In genomic region chr19:3132971-3133792, GRCh38 we compare ENCODE assay signal across 8 cellular contexts. TPM values are rescaled to one million over a fixed set of nuclear protein-coding genes. Genes with fewer than 3 reads are reported as not detected.
A peak's percentile ranks its signal among the peaks of the same experiment; 100 is the strongest.
DNase-seq lines count a peak whose midpoint lies in the region; ATAC-seq and TF ChIP-seq lines count a peak whose summit lies in the region.

No MANE protein-coding gene starts in this region.

- BruUV-seq in Panc1 (replicated peaks; lab: Mats Ljungman, UMichigan), result no TSS peak

- H3K4me1 Mint-ChIP-seq in activated T-helper 1 cell treated with anti-CD3 and anti-CD28 coated beads, Interleukin-12 subunit alpha, Interleukin-12 subunit beta, Interleukin-2, Interleukin-4 antibody, amounts not matched to agents 30 ng/mL and 10 ng/mL and 1 ng/mL, durations not matched to agents 14 hours and 24 hours and 36 hours (ENCODE audit: low read depth), result peaks cover 30% of the 10 kb centered on the region

- H3K9me3 Mint-ChIP-seq in activated T-helper 1 cell treated with anti-CD3 and anti-CD28 coated beads, Interleukin-12 subunit alpha, Interleukin-12 subunit beta, Interleukin-2, Interleukin-4 antibody, amounts not matched to agents 30 ng/mL and 10 ng/mL and 1 ng/mL, durations not matched to agents 14 hours and 24 hours and 36 hours, result no peaks in the 10 kb centered on the region

- intact Hi-C loops in Panc1 (cut with micrococcal nuclease; ENCODE audit: unreplicated experiment) (no loop called here), left ventricle myocardium superior (cut with micrococcal nuclease) (no loop called here)
- intact Hi-C loops in activated T-helper 1 cell treated with anti-CD3 and anti-CD28 coated beads, Interleukin-12 subunit alpha, Interleukin-12 subunit beta, Interleukin-2, Interleukin-4 antibody, amounts not matched to agents 30 ng/mL and 10 ng/mL and 1 ng/mL, durations not matched to agents 14 hours and 24 hours and 36 hours (cut with micrococcal nuclease), result loop anchor here (1.0 kb wide), 3 partner anchors 9 to 52 kb away; partner anchors contain the start of gene NCLN

- peak overlapping the region; percentile 59; the same call in 1 of the 2 replicates for H3K27ac ChIP-seq in Panc1 (ENCODE audit: low read length)

- POLR2A ChIA-PET in Panc1 (lab: Charles Lee), result interaction anchor here (0.5 to 0.6 kb wide), 2 partner anchors 8 to 216 kb away, joined by 5 to 15 read pairs; no protein-coding TSS in a partner anchor

- H3K9me3 ChIP-seq in Panc1 (ENCODE audit: control insufficient read depth, insufficient read depth, low read depth, low read length), result no peaks in the 10 kb centered on the region

- H3K4me3 Mint-ChIP-seq in activated T-helper 1 cell treated with anti-CD3 and anti-CD28 coated beads, Interleukin-12 subunit alpha, Interleukin-12 subunit beta, Interleukin-2, Interleukin-4 antibody, amounts not matched to agents 30 ng/mL and 10 ng/mL and 1 ng/mL, durations not matched to agents 14 hours and 24 hours and 36 hours, result peak overlapping the region; percentile 70

- no peak for DNase-seq in Panc1 (ENCODE audit: low read depth, low spot score)
- DNase-seq in activated T-helper 1 cell treated with anti-CD3 and anti-CD28 coated beads, Interleukin-12 subunit alpha, Interleukin-12 subunit beta, Interleukin-2, Interleukin-4 antibody, amounts not matched to agents 30 ng/mL and 10 ng/mL and 1 ng/mL, durations not matched to agents 14 hours and 24 hours and 36 hours (ENCODE audit: low spot score), result peak; percentile 81
- DNase-seq in left ventricle myocardium superior, result peak; percentile 65
- DNase-seq in stimulated activated CD4-positive, alpha-beta T cell treated with anti-CD3 and anti-CD28 coated beads, Interleukin-2, amount 100 ng/mL, for 48 hours, result peak; percentile 72 to 73
- DNase-seq in HCEC 1CT, result no peak

- peaks cover 8% of the 10 kb centered on the region for H3K36me3 Mint-ChIP-seq in activated T-helper 1 cell treated with anti-CD3 and anti-CD28 coated beads, Interleukin-12 subunit alpha, Interleukin-12 subunit beta, Interleukin-2, Interleukin-4 antibody, amounts not matched to agents 30 ng/mL and 10 ng/mL and 1 ng/mL, durations not matched to agents 14 hours and 24 hours and 36 hours (ENCODE audit: low read depth)

- no peaks in the 10 kb centered on the region for H3K27me3 ChIP-seq in Panc1 (ENCODE audit: control insufficient read depth, insufficient read depth, low read length)

- CTCF ChIA-PET in Panc1 (lab: Charles Lee), result interaction anchor here (0.6 kb wide), 1 partner anchor 14 kb away, joined by 7 read pairs; no protein-coding TSS in a partner anchor

- in situ Hi-C loops in Panc1 (cut with HindIII; ENCODE audit: low pct_unique_long_range_greater_than_20kb, low sequenced_read_pairs), result no loop called here

- TF ChIP-seq CTCF in Panc1 (IDR thresholded peaks at IDR 0.05), result no peak

- peaks cover 2% of the 10 kb centered on the region for H3K27me3 Mint-ChIP-seq in activated T-helper 1 cell treated with anti-CD3 and anti-CD28 coated beads, Interleukin-12 subunit alpha, Interleukin-12 subunit beta, Interleukin-2, Interleukin-4 antibody, amounts not matched to agents 30 ng/mL and 10 ng/mL and 1 ng/mL, durations not matched to agents 14 hours and 24 hours and 36 hours (ENCODE audit: insufficient read depth)

- peak; percentile 50 for ATAC-seq in HG03097 (IDR thresholded peaks at IDR 0.05; ENCODE audit: low FRiP score, unreplicated experiment)
- peak; percentile 73 for ATAC-seq in Panc1
- peak; percentile 73 for ATAC-seq in left ventricle myocardium superior
- ATAC-seq in HG03135 (IDR thresholded peaks at IDR 0.05; ENCODE audit: unreplicated experiment), result no peak

- no peaks in the 10 kb centered on the region for H3K36me3 ChIP-seq in Panc1 (ENCODE audit: control insufficient read depth, insufficient read depth, low read length)

- H3K4me1 ChIP-seq in Panc1 (ENCODE audit: control insufficient read depth, insufficient read depth, low read length), result peaks cover 4% of the 10 kb centered on the region

- H3K27ac Mint-ChIP-seq in activated T-helper 1 cell treated with anti-CD3 and anti-CD28 coated beads, Interleukin-12 subunit alpha, Interleukin-12 subunit beta, Interleukin-2, Interleukin-4 antibody, amounts not matched to agents 30 ng/mL and 10 ng/mL and 1 ng/mL, durations not matched to agents 14 hours and 24 hours and 36 hours, result peak overlapping the region; percentile 96

- peak; percentile 17 for TF ChIP-seq POLR2A in GM10847 (IDR thresholded peaks at IDR 0.05; ENCODE audit: extremely low read depth, insufficient read length)

- H3K4me3 ChIP-seq in Panc1 (ENCODE audit: low read depth in 2 of 2, low read length in 2 of 2), result peak overlapping the region in 1 of 2 experiments; percentile 18; a peak in 1 of 4 replicates

RNA-seq across cellular contexts. Expression of gene GNA15, which starts 2.7 kb away (rescaled TPM):
- total RNA-seq in Panc1 (2021; ENCODE audit: unreplicated experiment) (6.2 TPM), left ventricle myocardium superior (2.1 TPM)
- 8.4 TPM for polyA plus RNA-seq in Panc1 (2012; ENCODE audit: insufficient read length)
- 103 and 109 TPM in 2 replicates for total RNA-seq in activated T-helper 1 cell treated with anti-CD3 and anti-CD28 coated beads, Interleukin-12 subunit alpha, Interleukin-12 subunit beta, Interleukin-2, Interleukin-4 antibody, amounts not matched to agents 30 ng/mL and 10 ng/mL and 1 ng/mL, durations not matched to agents 14 hours and 24 hours and 36 hours

RNA-seq across cellular contexts. Expression of gene GNA11, which starts 39.0 kb away (rescaled TPM):
- total RNA-seq in Panc1 (2021; ENCODE audit: unreplicated experiment) (64.6 TPM), left ventricle myocardium superior (74.6 TPM)
- 120 TPM for polyA plus RNA-seq in Panc1 (2012; ENCODE audit: insufficient read length)
- total RNA-seq in activated T-helper 1 cell treated with anti-CD3 and anti-CD28 coated beads, Interleukin-12 subunit alpha, Interleukin-12 subunit beta, Interleukin-2, Interleukin-4 antibody, amounts not matched to agents 30 ng/mL and 10 ng/mL and 1 ng/mL, durations not matched to agents 14 hours and 24 hours and 36 hours, result 4.1 and 5.7 TPM in 2 replicates

RNA-seq across cellular contexts. Expression of gene S1PR4, which starts 45.4 kb away (rescaled TPM):
- 0.26 TPM for total RNA-seq in Panc1 (2021; ENCODE audit: unreplicated experiment)
- polyA plus RNA-seq in Panc1 (2012; ENCODE audit: insufficient read length), result not detected
- total RNA-seq in activated T-helper 1 cell treated with anti-CD3 and anti-CD28 coated beads, Interleukin-12 subunit alpha, Interleukin-12 subunit beta, Interleukin-2, Interleukin-4 antibody, amounts not matched to agents 30 ng/mL and 10 ng/mL and 1 ng/mL, durations not matched to agents 14 hours and 24 hours and 36 hours, result 44.3 and 45.3 TPM in 2 replicates
- total RNA-seq in left ventricle myocardium superior, result 1.0 TPM

RNA-seq across cellular contexts. Expression of gene NCLN, which starts 52.5 kb away (rescaled TPM):
- total RNA-seq in Panc1 (2021; ENCODE audit: unreplicated experiment), result 132 TPM
- 171 TPM for polyA plus RNA-seq in Panc1 (2012; ENCODE audit: insufficient read length)
- total RNA-seq in activated T-helper 1 cell treated with anti-CD3 and anti-CD28 coated beads, Interleukin-12 subunit alpha, Interleukin-12 subunit beta, Interleukin-2, Interleukin-4 antibody, amounts not matched to agents 30 ng/mL and 10 ng/mL and 1 ng/mL, durations not matched to agents 14 hours and 24 hours and 36 hours, result 112 and 118 TPM in 2 replicates
- 27.8 TPM for total RNA-seq in left ventricle myocardium superior

Comparison
In these comparisons a context has a peak if more than half of its experiments do, and no peak if none do; other contexts are left out.
1. DNase-seq: peak in activated T-helper 1 cell treated with anti-CD3 and anti-CD28 coated beads, Interleukin-12 subunit alpha, Interleukin-12 subunit beta, Interleukin-2, Interleukin-4 antibody, amounts not matched to agents 30 ng/mL and 10 ng/mL and 1 ng/mL, durations not matched to agents 14 hours and 24 hours and 36 hours (single experiment), left ventricle myocardium superior (single experiment) and stimulated activated CD4-positive, alpha-beta T cell treated with anti-CD3 and anti-CD28 coated beads, Interleukin-2, amount 100 ng/mL, for 48 hours (2 of 2); none in Panc1 (single experiment) and HCEC 1CT (single experiment).
2. RNA of gene GNA15, which starts 2.7 kb away (total RNA-seq): 103 to 109 TPM in activated T-helper 1 cell treated with anti-CD3 and anti-CD28 coated beads, Interleukin-12 subunit alpha, Interleukin-12 subunit beta, Interleukin-2, Interleukin-4 antibody, amounts not matched to agents 30 ng/mL and 10 ng/mL and 1 ng/mL, durations not matched to agents 14 hours and 24 hours and 36 hours; 6.2 TPM in Panc1 (single experiment) and 2.1 TPM in left ventricle myocardium superior (single experiment); every median in the first group is over 10 times any median in the second.
3. RNA of gene S1PR4, which starts 45.4 kb away (total RNA-seq): 44.3 to 45.3 TPM in activated T-helper 1 cell treated with anti-CD3 and anti-CD28 coated beads, Interleukin-12 subunit alpha, Interleukin-12 subunit beta, Interleukin-2, Interleukin-4 antibody, amounts not matched to agents 30 ng/mL and 10 ng/mL and 1 ng/mL, durations not matched to agents 14 hours and 24 hours and 36 hours; 1.0 TPM in left ventricle myocardium superior (single experiment) and 0.26 TPM in Panc1 (single experiment); every median in the first group is over 10 times any median in the second.